In the genomic region with DNA sequence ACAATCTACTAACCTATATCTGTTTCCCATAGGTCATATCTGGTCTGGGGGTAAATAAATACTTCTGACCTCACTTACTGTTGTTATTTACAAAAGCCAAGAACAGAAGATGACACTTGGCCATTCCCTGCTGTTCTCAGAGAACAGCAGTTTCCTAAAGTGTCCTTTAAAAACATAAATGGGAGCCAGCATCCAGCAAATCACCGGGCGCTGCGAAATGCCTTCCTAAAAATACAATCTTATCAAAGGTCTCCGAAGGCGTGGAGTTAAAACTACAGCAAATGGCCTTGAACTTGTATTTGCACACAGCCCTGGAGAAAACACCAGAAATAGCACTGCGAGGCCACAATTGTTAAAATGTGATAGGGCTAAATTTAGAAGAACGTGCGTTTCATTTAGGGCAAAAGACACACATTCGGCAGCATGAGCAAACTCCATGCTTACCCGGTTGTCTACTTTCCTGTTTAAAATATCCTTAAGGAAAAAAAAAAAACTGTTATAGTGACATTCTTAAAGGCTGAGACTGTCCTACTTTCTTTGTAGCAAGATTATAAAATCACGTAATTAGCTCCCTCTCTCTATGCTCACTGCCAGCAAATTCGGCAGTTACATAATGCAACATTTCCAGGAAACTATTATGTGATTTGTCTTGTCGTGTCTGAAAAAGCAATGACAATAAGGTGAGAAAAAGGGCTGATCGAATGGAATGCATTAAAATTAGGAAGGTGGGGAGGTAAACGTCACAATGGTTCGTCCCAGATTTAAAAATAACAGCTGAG, we compare ENCODE assay signal across 8 cellular contexts. TPM values are rescaled to one million over a fixed set of nuclear protein-coding genes. Genes with fewer than 3 reads are reported as not detected.
DNase-seq lines count a peak whose midpoint lies in the region; TF ChIP-seq lines count a peak whose summit lies in the region.

No MANE protein-coding gene starts in this region.

- H3K27ac ChIP-seq in OCI-LY3 (ENCODE audit: low read length) (no peak overlapping the region), mesendoderm (ENCODE audit: low read depth, low read length) (no peak overlapping the region)

- no peaks in the 10 kb centered on the region for H3K27me3 Mint-ChIP-seq in dendritic cell treated with granulocyte-macrophage colony-stimulating factor and Interleukin-4, amounts not matched to agents 40 ng/mL and 50 ng/mL, for 4 days

- H2AK5ac ChIP-seq in mesendoderm (ENCODE audit: low read length) = no peak overlapping the region

- H3K27me3 ChIP-seq in OCI-LY3 (ENCODE audit: low read depth, low read length) (peaks cover 46% of the 10 kb centered on the region), mesendoderm (ENCODE audit: insufficient read depth, low read length, poor library complexity) (no peaks in the 10 kb centered on the region)

- H4K5ac ChIP-seq in mesendoderm (ENCODE audit: low read length) = no peak overlapping the region

- peak; percentile 40 for DNase-seq in mesendoderm
- peak; percentile 41 for DNase-seq in ureter (ENCODE audit: low spot score)
- DNase-seq in NCI-H2196 treated with DMSO at 0.1 percent for 48 hours (lab: John Stamatoyannopoulos, UW; ENCODE audit: unreplicated experiment) = no peak
- DNase-seq in NCI-H2227 treated with DMSO at 0.1 percent for 48 hours (lab: John Stamatoyannopoulos, UW) = no peak
- no peak for DNase-seq in stimulated activated naive CD4-positive, alpha-beta T cell treated with Interleukin-2 at 50 U/mL for 16 hours (lab: John Stamatoyannopoulos, UW)

- no peaks in the 10 kb centered on the region for H3K36me3 ChIP-seq in OCI-LY3 (replicated peaks; ENCODE audit: low read depth, low read length)
- H3K36me3 ChIP-seq in mesendoderm (ENCODE audit: control insufficient read depth, insufficient read depth, low read length) = no peaks in the 10 kb centered on the region

- peaks cover 19% of the 10 kb centered on the region for H3K79me1 ChIP-seq in mesendoderm (ENCODE audit: low read length)

- H3K4me1 Mint-ChIP-seq in dendritic cell treated with granulocyte-macrophage colony-stimulating factor and Interleukin-4, amounts not matched to agents 40 ng/mL and 50 ng/mL, for 4 days (ENCODE audit: low read depth) = peaks cover 50% of the 10 kb centered on the region

- H2BK120ac ChIP-seq in mesendoderm (ENCODE audit: low read depth, low read length) = no peak overlapping the region

- H3K27ac Mint-ChIP-seq in dendritic cell treated with granulocyte-macrophage colony-stimulating factor and Interleukin-4, amounts not matched to agents 40 ng/mL and 50 ng/mL, for 4 days = peak overlapping the region; percentile 96

- peak overlapping the region; percentile 86 for H3K56ac ChIP-seq in mesendoderm (ENCODE audit: low read length)

- no peak overlapping the region for H2BK15ac ChIP-seq in mesendoderm (replicated peaks; ENCODE audit: low read depth)

- H4K20me1 ChIP-seq in OCI-LY3 (ENCODE audit: insufficient read depth, low read length) = peaks cover 26% of the 10 kb centered on the region

- no peak overlapping the region for H3K4ac ChIP-seq in mesendoderm (ENCODE audit: low read depth, low read length)

- H3K9ac ChIP-seq in OCI-LY3 (ENCODE audit: low read length) (peak overlapping the region; percentile 74; the same call in 1 of the 2 replicates), mesendoderm (ENCODE audit: low read length) (peak overlapping the region; percentile 65)

- no peak overlapping the region for H3K23ac ChIP-seq in mesendoderm (ENCODE audit: low read length)

- peaks cover 27% of the 10 kb centered on the region for H3K4me1 ChIP-seq in OCI-LY3 (ENCODE audit: low read length)
- H3K4me1 ChIP-seq in mesendoderm (ENCODE audit: control insufficient read depth, low read depth, low read length) = peaks cover 14% of the 10 kb centered on the region

- H4K8ac ChIP-seq in mesendoderm (ENCODE audit: low read depth, low read length) = no peak overlapping the region

- no peak overlapping the region for H3K18ac ChIP-seq in mesendoderm (ENCODE audit: low read length)

- no peak overlapping the region for H2BK5ac ChIP-seq in mesendoderm (ENCODE audit: low read length)

- H3K36me3 Mint-ChIP-seq in dendritic cell treated with granulocyte-macrophage colony-stimulating factor and Interleukin-4, amounts not matched to agents 40 ng/mL and 50 ng/mL, for 4 days (ENCODE audit: low read depth) = peaks cover 45% of the 10 kb centered on the region

- H3K79me2 ChIP-seq in OCI-LY3 (ENCODE audit: low read length) (no peaks in the 10 kb centered on the region), mesendoderm (ENCODE audit: control insufficient read depth, insufficient read depth, low read length) (peaks cover 23% of the 10 kb centered on the region)

- H3K9me3 Mint-ChIP-seq in dendritic cell treated with granulocyte-macrophage colony-stimulating factor and Interleukin-4, amounts not matched to agents 40 ng/mL and 50 ng/mL, for 4 days = no peaks in the 10 kb centered on the region

- no peaks in the 10 kb centered on the region for H3K9me3 ChIP-seq in OCI-LY3 (ENCODE audit: insufficient read depth, low read length)

- H3K4me3 ChIP-seq in GM08714 (ENCODE audit: low read length) = peak overlapping the region; percentile 74
- H3K4me3 ChIP-seq in OCI-LY3 (ENCODE audit: low read length) = peak overlapping the region; percentile 99
- H3K4me3 ChIP-seq in mesendoderm (ENCODE audit: low read length) = peak overlapping the region; percentile 59

- H2AFZ ChIP-seq in OCI-LY3 (ENCODE audit: low read depth, low read length) = no peak overlapping the region

- H3K4me3 Mint-ChIP-seq in dendritic cell treated with granulocyte-macrophage colony-stimulating factor and Interleukin-4, amounts not matched to agents 40 ng/mL and 50 ng/mL, for 4 days = peak overlapping the region; percentile 92

- no CpG with 5 or more reads among the region's 16 CpGs for WGBS in mesendoderm (ENCODE audit: extremely low coverage, insufficient coverage, low lambda C conversion rate)

- peak overlapping the region; percentile 95 for H3K4me2 ChIP-seq in OCI-LY3 (ENCODE audit: low read length)
- H3K4me2 ChIP-seq in mesendoderm (ENCODE audit: low read length) = peak overlapping the region; percentile 97

- intact Hi-C loops in dendritic cell treated with granulocyte-macrophage colony-stimulating factor and Interleukin-4, amounts not matched to agents 40 ng/mL and 50 ng/mL, for 4 days (cut with micrococcal nuclease) = loop anchor here (2.0 kb wide), 2 partner anchors 161 to 229 kb away; no protein-coding TSS in a partner anchor

- TF ChIP-seq CTCF in OCI-LY3 (IDR thresholded peaks at IDR 0.05; ENCODE audit: low read depth, low read length) = no peak

RNA-seq across cellular contexts. Expression of a gene that starts 1.5 kb away (rescaled TPM):
- polyA plus RNA-seq in mesendoderm (2013, experiment 1 of 2) = 10.4 TPM
- polyA plus RNA-seq in mesendoderm (2013, experiment 2 of 2) = 11.0 TPM
- 39.6 TPM for total RNA-seq in ureter

Comparison
In these comparisons a context has a peak if more than half of its experiments do, and no peak if none do; other contexts are left out.
1. DNase-seq: peak in mesendoderm (single experiment) and ureter (single experiment); none in NCI-H2196 treated with DMSO at 0.1 percent for 48 hours (single experiment), NCI-H2227 treated with DMSO at 0.1 percent for 48 hours (single experiment) and stimulated activated naive CD4-positive, alpha-beta T cell treated with Interleukin-2 at 50 U/mL for 16 hours (single experiment).
2. Peak in every context shown above with its lines, with median percentiles within 50 percentile points of each other: H3K4me3 ChIP-seq.